Comparison of ENCODE assay signal across 15 cellular contexts in genomic region chr1:209772116-209772515, GRCh38. TPM values are rescaled to one million over a fixed set of nuclear protein-coding genes. Genes with fewer than 3 reads are reported as not detected.
"Had no signal": no experiment of that assay in that cellular context is flagged by ENCODE, and none has a peak within 500 bp of the region (broad histone marks: within the 10 kb centered on the region; RNA-seq: fewer than 3 reads in every experiment).

No MANE protein-coding gene starts in this region.

- H3K27me3 ChIP-seq: breast epithelium, ovary, testis had no signal

- H3K27me3 Mint-ChIP-seq: activated CD4-positive, alpha-beta T cell treated with anti-CD3 and anti-CD28 coated beads for 36 hours; activated naive CD8-positive, alpha-beta T cell treated with anti-CD3 and anti-CD28 coated beads for 36 hours; stimulated activated naive CD8-positive, alpha-beta T cell treated with anti-CD3 and anti-CD28 coated beads, Interleukin-15, amount 100 ng/mL, for 72 hours had no signal

- H3K27ac ChIP-seq: breast epithelium, ovary, testis had no signal

- DNase-seq: activated CD4-positive, alpha-beta T cell treated with anti-CD3 and anti-CD28 coated beads for 36 hours; activated CD8-positive, alpha-beta memory T cell treated with anti-CD3 and anti-CD28 coated beads for 24 hours; activated naive CD8-positive, alpha-beta T cell treated with anti-CD3 and anti-CD28 coated beads for 36 hours; dermis blood vessel endothelial cell; endodermal cell; hippocampal formation; ovary; stimulated activated CD4-positive, alpha-beta T cell treated with anti-CD3 and anti-CD28 coated beads, Interleukin-15, amount 100 ng/mL, for 24 hours; stimulated activated CD4-positive, alpha-beta T cell treated with anti-CD3 and anti-CD28 coated beads, Interleukin-4, amount 100 ng/mL, for 24 hours; stimulated activated naive CD8-positive, alpha-beta T cell treated with anti-CD3 and anti-CD28 coated beads, Interleukin-15, amount 100 ng/mL, for 72 hours; testis had no signal

- H3K9me3 Mint-ChIP-seq: activated naive CD8-positive, alpha-beta T cell treated with anti-CD3 and anti-CD28 coated beads for 36 hours; endodermal cell; stimulated activated naive CD8-positive, alpha-beta T cell treated with anti-CD3 and anti-CD28 coated beads, Interleukin-15, amount 100 ng/mL, for 72 hours had no signal

- ATAC-seq: activated CD4-positive, alpha-beta T cell treated with anti-CD3 and anti-CD28 coated beads for 36 hours; stimulated activated naive CD8-positive, alpha-beta T cell treated with anti-CD3 and anti-CD28 coated beads, Interleukin-15, amount 100 ng/mL, for 72 hours had no signal

- H3K4me3 Mint-ChIP-seq: activated CD4-positive, alpha-beta T cell treated with anti-CD3 and anti-CD28 coated beads for 36 hours; activated naive CD8-positive, alpha-beta T cell treated with anti-CD3 and anti-CD28 coated beads for 36 hours; endodermal cell; stimulated activated naive CD8-positive, alpha-beta T cell treated with anti-CD3 and anti-CD28 coated beads, Interleukin-15, amount 100 ng/mL, for 72 hours had no signal

- H3K4me3 ChIP-seq: breast epithelium, ovary, testis had no signal

- H3K36me3 ChIP-seq: breast epithelium, ovary had no signal

- H3K27ac Mint-ChIP-seq: activated naive CD8-positive, alpha-beta T cell treated with anti-CD3 and anti-CD28 coated beads for 36 hours; endodermal cell had no signal

- H3K9me3 ChIP-seq: breast epithelium, ovary, testis had no signal

RNA-seq across cellular contexts. Expression of gene TRAF3IP3, which starts 16.3 kb away (rescaled TPM):
- total RNA-seq: dermis blood vessel endothelial cell, endodermal cell, glomerular endothelial cell, kidney epithelial cell had no signal
- polyA plus RNA-seq: neural cell had no signal

RNA-seq across cellular contexts. Expression of gene IRF6, which starts 33.8 kb away (rescaled TPM):
- polyA plus RNA-seq: neural cell had no signal
